In genomic region chr16:49932449-49932848, GRCh38 we compare ENCODE assay signal across 19 cellular contexts.
DNase-seq lines count a peak whose midpoint lies in the region; ATAC-seq and TF ChIP-seq lines count a peak whose summit lies in the region.
"Had no signal": no experiment of that assay in that cellular context is flagged by ENCODE, and none has a peak within 500 bp of the region (broad histone marks: within the 10 kb centered on the region; RNA-seq: fewer than 3 reads in every experiment).

No MANE protein-coding gene starts in this region.

- DNase-seq in H7 (peak; percentile 17), SJSA1 (ENCODE audit: low read depth in 1 of 2, low spot score in 2 of 2) (no peak), posterior vena cava (ENCODE audit: low spot score) (peak; percentile 16)
- no peak for DNase-seq in activated CD8-positive, alpha-beta memory T cell treated with anti-CD3 and anti-CD28 coated beads, Interleukin-2, amount 50 U/mL, for 4 hours
- DNase-seq: CD4-positive, CD25-positive, alpha-beta regulatory T cell; KBM-7; NCI-H1105 treated with DMSO at 0.1 percent for 48 hours; NCI-H146; NCI-H2029 treated with DMSO at 0.1 percent for 48 hours; NCI-H526 treated with DMSO at 0.1 percent for 48 hours; SHP77 had no signal

- no peak for ATAC-seq in HG03159 (IDR thresholded peaks at IDR 0.05; ENCODE audit: unreplicated experiment)
- ATAC-seq in GM19395 (IDR thresholded peaks at IDR 0.05; ENCODE audit: unreplicated experiment) = no peak
- no peak for ATAC-seq in HG03354 (IDR thresholded peaks at IDR 0.05; ENCODE audit: poor library complexity, severe bottlenecking, unreplicated experiment)
- ATAC-seq: Panc1 had no signal

- H3K4me3 Mint-ChIP-seq in nephron = no peak overlapping the region
- H3K4me3 Mint-ChIP-seq: CD4-positive, CD25-positive, alpha-beta regulatory T cell had no signal

- H3K4me3 ChIP-seq in H7 (ENCODE audit: insufficient read depth, low read depth, low read length) = no peak overlapping the region
- H3K4me3 ChIP-seq in SJSA1 = no peak overlapping the region
- H3K4me3 ChIP-seq: BLaER1, MG63 had no signal

- peaks cover 29% of the 10 kb centered on the region for H3K4me1 Mint-ChIP-seq in nephron
- H3K4me1 Mint-ChIP-seq: CD4-positive, CD25-positive, alpha-beta regulatory T cell had no signal

- H3K27me3 ChIP-seq in H7 (ENCODE audit: control insufficient read depth, insufficient read depth, low read length) = no peaks in the 10 kb centered on the region
- H3K27me3 ChIP-seq in SJSA1 (replicated peaks) = no peaks in the 10 kb centered on the region
- H3K27me3 ChIP-seq: BLaER1, MG63 had no signal

- peak overlapping the region; percentile 19; the same call in 1 of the 2 replicates for H3K27ac ChIP-seq in SJSA1
- H3K27ac ChIP-seq: BLaER1, RWPE1 had no signal

- H3K4me1 ChIP-seq in SJSA1 (replicated peaks) = peaks cover 16% of the 10 kb centered on the region
- H3K4me1 ChIP-seq: BLaER1 had no signal

- peaks cover 16% of the 10 kb centered on the region for H3K27me3 Mint-ChIP-seq in nephron (ENCODE audit: low read depth)
- H3K27me3 Mint-ChIP-seq: CD4-positive, CD25-positive, alpha-beta regulatory T cell had no signal

- H3K27ac Mint-ChIP-seq in nephron = peak overlapping the region; percentile 9 to 70 (median 54)
- H3K27ac Mint-ChIP-seq: CD4-positive, CD25-positive, alpha-beta regulatory T cell had no signal

- no peak for TF ChIP-seq CTCF in nephron (IDR thresholded peaks at IDR 0.05; ENCODE audit: unreplicated experiment in 3 of 3)

- peaks cover 5% of the 10 kb centered on the region for H3K9me3 Mint-ChIP-seq in nephron
- H3K9me3 Mint-ChIP-seq: CD4-positive, CD25-positive, alpha-beta regulatory T cell had no signal

- no peaks in the 10 kb centered on the region for H3K36me3 ChIP-seq in H7 (replicated peaks; ENCODE audit: control insufficient read depth, insufficient read depth, low read length)
- no peaks in the 10 kb centered on the region for H3K36me3 ChIP-seq in SJSA1
- H3K36me3 ChIP-seq: BLaER1, MG63 had no signal

- H3K36me3 Mint-ChIP-seq in nephron (ENCODE audit: low read depth) = no peaks in the 10 kb centered on the region
- H3K36me3 Mint-ChIP-seq: CD4-positive, CD25-positive, alpha-beta regulatory T cell had no signal

- no peaks in the 10 kb centered on the region for H3K9me3 ChIP-seq in SJSA1 (replicated peaks)
- H3K9me3 ChIP-seq: BLaER1, MG63 had no signal

- intact Hi-C loops in posterior vena cava (cut with DNase I) = no loop called here

Comparison
In these comparisons a context has a peak if more than half of its experiments do, and no peak if none do; other contexts are left out.
1. DNase-seq: peak in H7 (single experiment) and posterior vena cava (single experiment); none in SJSA1 (0 of 2) and activated CD8-positive, alpha-beta memory T cell treated with anti-CD3 and anti-CD28 coated beads, Interleukin-2, amount 50 U/mL, for 4 hours (single experiment).